8 cellular contexts compared by ENCODE assay signal in genomic region chr13:38348890-38349289, GRCh38. TPM values are rescaled to one million over a fixed set of nuclear protein-coding genes. Genes with fewer than 3 reads are reported as not detected.
DNase-seq lines count a peak whose midpoint lies in the region; ATAC-seq and TF ChIP-seq lines count a peak whose summit lies in the region.

No MANE protein-coding gene starts in this region.

- peaks cover 5% of the 10 kb centered on the region for H3K36me3 Mint-ChIP-seq in progenitor cell of endocrine pancreas (ENCODE audit: insufficient read depth)

- H3K27ac Mint-ChIP-seq in progenitor cell of endocrine pancreas: peak overlapping the region; percentile 97

- peaks cover 22% of the 10 kb centered on the region for H3K4me1 ChIP-seq in KMS-11 (ENCODE audit: low read depth, poor library complexity, severe bottlenecking)

- peaks cover 17% of the 10 kb centered on the region for H3K4me1 Mint-ChIP-seq in progenitor cell of endocrine pancreas (ENCODE audit: low read depth)

- no peaks in the 10 kb centered on the region for H3K9me3 Mint-ChIP-seq in progenitor cell of endocrine pancreas (ENCODE audit: low read depth)

- H3K4me3 Mint-ChIP-seq in progenitor cell of endocrine pancreas (ENCODE audit: low read depth): peak overlapping the region; percentile 89

- H3K27me3 ChIP-seq in GM06990 (replicated peaks; ENCODE audit: control insufficient read depth, insufficient read depth, low read length) (no peaks in the 10 kb centered on the region), KMS-11 (ENCODE audit: insufficient read depth, low read depth) (no peaks in the 10 kb centered on the region)

- ATAC-seq in GM21737 (IDR thresholded peaks at IDR 0.05; ENCODE audit: unreplicated experiment): peak; percentile 3

- H3K9ac ChIP-seq in KMS-11: peak overlapping the region; percentile 79; the same call in 1 of the 2 replicates

- no peaks in the 10 kb centered on the region; the same call in 1 of the 2 replicates for H3K36me3 ChIP-seq in GM06990 (ENCODE audit: control insufficient read depth, insufficient read depth, low read length)
- H3K36me3 ChIP-seq in KMS-11 (ENCODE audit: insufficient read depth): no peaks in the 10 kb centered on the region

- H3K79me2 ChIP-seq in KMS-11 (ENCODE audit: insufficient read depth, low read depth): peaks cover 19% of the 10 kb centered on the region

- peak overlapping the region; percentile 83 for H3K27ac ChIP-seq in KMS-11

- DNase-seq in GM06990 (ENCODE audit: extremely low read depth, insufficient read length) (peak; percentile 4), germinal center (ENCODE audit: low spot score) (peak; percentile 9), progenitor cell of endocrine pancreas (ENCODE audit: low spot score, unreplicated experiment) (no peak), HT-29 (ENCODE audit: low spot score) (no peak), SHP77 (lab: John Stamatoyannopoulos, UW) (no peak)
- peak; percentile 22 for DNase-seq in activated T-cell treated with anti-CD3 and anti-CD28 coated beads, Interleukin-2, amount 50 U/mL, for 1 hour

- peak overlapping the region; percentile 81 for H3K4me3 ChIP-seq in GM06990 (replicated peaks; ENCODE audit: low read depth, low read length)
- no peak overlapping the region for H3K4me3 ChIP-seq in KMS-11 (IDR thresholded peaks at IDR 0.05; ENCODE audit: insufficient read depth, low read depth, low read length)

- no peaks in the 10 kb centered on the region for H4K20me1 ChIP-seq in KMS-11 (ENCODE audit: insufficient read depth)

- no peaks in the 10 kb centered on the region for H3K27me3 Mint-ChIP-seq in progenitor cell of endocrine pancreas

- peak overlapping the region; percentile 93 for H2AFZ ChIP-seq in KMS-11 (ENCODE audit: low read depth)

- TF ChIP-seq CTCF in GM06990 (IDR thresholded peaks at IDR 0.05; ENCODE audit: insufficient read depth, low read length, poor library complexity, severe bottlenecking) (no peak), KMS-11 (conservative IDR thresholded peaks at IDR 0.05; ENCODE audit: low read depth, low read length) (no peak), progenitor cell of endocrine pancreas (IDR thresholded peaks at IDR 0.05; ENCODE audit: unreplicated experiment) (no peak)

- H3K4me2 ChIP-seq in KMS-11: peak overlapping the region; percentile 83

RNA-seq across cellular contexts. Expression of gene UFM1, which starts 0.8 kb away (rescaled TPM):
- total RNA-seq in progenitor cell of endocrine pancreas: 51.2 and 53.4 TPM in 2 replicates
- 28.2 and 34.0 TPM in 2 replicates for total RNA-seq in HT-29 (2014; rRNA removed; shearing (Covaris generic))

Comparison
In these comparisons a context has a peak if more than half of its experiments do, and no peak if none do; other contexts are left out.
1. DNase-seq: peak in GM06990 (single experiment), activated T-cell treated with anti-CD3 and anti-CD28 coated beads, Interleukin-2, amount 50 U/mL, for 1 hour (single experiment) and germinal center (single experiment); none in progenitor cell of endocrine pancreas (single experiment), HT-29 (single experiment) and SHP77 (0 of 2).